Comparison of ENCODE assay signal across 12 cellular contexts in genomic region chr4:47465008-47465407, GRCh38. TPM values are rescaled to one million over a fixed set of nuclear protein-coding genes. Genes with fewer than 3 reads are reported as not detected.
DNase-seq lines count a peak whose midpoint lies in the region; ATAC-seq and TF ChIP-seq lines count a peak whose summit lies in the region.
"Had no signal": no experiment of that assay in that cellular context is flagged by ENCODE, and none has a peak within 500 bp of the region (broad histone marks: within the 10 kb centered on the region; RNA-seq: fewer than 3 reads in every experiment).

No MANE protein-coding gene starts in this region.

- no peaks in the 10 kb centered on the region for H3K27me3 Mint-ChIP-seq in nephron (ENCODE audit: low read depth)

- peak overlapping the region in 1 of 3 experiments; percentile 27 for H3K4me3 Mint-ChIP-seq in nephron
- H3K4me3 Mint-ChIP-seq: activated T-helper 1 cell treated with anti-CD3 and anti-CD28 coated beads, Interleukin-12 subunit alpha, Interleukin-12 subunit beta, Interleukin-2, Interleukin-4 antibody, amounts not matched to agents 30 ng/mL and 10 ng/mL and 1 ng/mL, durations not matched to agents 14 hours and 24 hours and 36 hours; H9 had no signal

- peak overlapping the region in 2 of 3 experiments; percentile 26 to 74 for H3K27ac Mint-ChIP-seq in nephron
- H3K27ac Mint-ChIP-seq: activated T-helper 1 cell treated with anti-CD3 and anti-CD28 coated beads, Interleukin-12 subunit alpha, Interleukin-12 subunit beta, Interleukin-2, Interleukin-4 antibody, amounts not matched to agents 30 ng/mL and 10 ng/mL and 1 ng/mL, durations not matched to agents 14 hours and 24 hours and 36 hours; H9 had no signal

- ATAC-seq in GM18861 (IDR thresholded peaks at IDR 0.05; ENCODE audit: unreplicated experiment) (peak; percentile 41), HG02678 (IDR thresholded peaks at IDR 0.05; ENCODE audit: unreplicated experiment) (peak; percentile 20), GM19023 (IDR thresholded peaks at IDR 0.05; ENCODE audit: unreplicated experiment) (no peak)

- TF ChIP-seq CTCF in nephron (IDR thresholded peaks at IDR 0.05; ENCODE audit: unreplicated experiment in 3 of 3) = no peak

- H3K36me3 Mint-ChIP-seq in nephron (ENCODE audit: low read depth) = peaks cover 6% of the 10 kb centered on the region

- H3K4me1 Mint-ChIP-seq in nephron = peaks cover 32% of the 10 kb centered on the region

- no peak overlapping the region for H3K27ac ChIP-seq in substantia nigra (ENCODE audit: low read depth, low read length, poor library complexity, severe bottlenecking)
- H3K27ac ChIP-seq: KMS-11, skin epidermis had no signal

- H3K9me3 Mint-ChIP-seq in nephron = no peaks in the 10 kb centered on the region
- H3K9me3 Mint-ChIP-seq: activated T-helper 1 cell treated with anti-CD3 and anti-CD28 coated beads, Interleukin-12 subunit alpha, Interleukin-12 subunit beta, Interleukin-2, Interleukin-4 antibody, amounts not matched to agents 30 ng/mL and 10 ng/mL and 1 ng/mL, durations not matched to agents 14 hours and 24 hours and 36 hours; H9 had no signal

- peak; percentile 12 for DNase-seq in M059J (ENCODE audit: low read depth)
- DNase-seq in substantia nigra (lab: John Stamatoyannopoulos, UW) = no peak
- no peak for DNase-seq in HCEC 1CT
- DNase-seq: H9, NCI-H510A treated with DMSO at 0.1 percent for 48 hours had no signal

RNA-seq across cellular contexts. Expression of gene COMMD8, which starts 1.5 kb away (rescaled TPM):
- total RNA-seq in M059J (2014; rRNA removed; shearing (Covaris generic)) = 44.7 and 49.6 TPM in 2 replicates

RNA-seq across cellular contexts. Expression of gene ATP10D, which starts 20.1 kb away (rescaled TPM):
- total RNA-seq in M059J (2014; rRNA removed; shearing (Covaris generic)) = 26.4 and 44.5 TPM in 2 replicates
